Comparison of ENCODE assay signal across 1 cellular context in the genomic region with DNA sequence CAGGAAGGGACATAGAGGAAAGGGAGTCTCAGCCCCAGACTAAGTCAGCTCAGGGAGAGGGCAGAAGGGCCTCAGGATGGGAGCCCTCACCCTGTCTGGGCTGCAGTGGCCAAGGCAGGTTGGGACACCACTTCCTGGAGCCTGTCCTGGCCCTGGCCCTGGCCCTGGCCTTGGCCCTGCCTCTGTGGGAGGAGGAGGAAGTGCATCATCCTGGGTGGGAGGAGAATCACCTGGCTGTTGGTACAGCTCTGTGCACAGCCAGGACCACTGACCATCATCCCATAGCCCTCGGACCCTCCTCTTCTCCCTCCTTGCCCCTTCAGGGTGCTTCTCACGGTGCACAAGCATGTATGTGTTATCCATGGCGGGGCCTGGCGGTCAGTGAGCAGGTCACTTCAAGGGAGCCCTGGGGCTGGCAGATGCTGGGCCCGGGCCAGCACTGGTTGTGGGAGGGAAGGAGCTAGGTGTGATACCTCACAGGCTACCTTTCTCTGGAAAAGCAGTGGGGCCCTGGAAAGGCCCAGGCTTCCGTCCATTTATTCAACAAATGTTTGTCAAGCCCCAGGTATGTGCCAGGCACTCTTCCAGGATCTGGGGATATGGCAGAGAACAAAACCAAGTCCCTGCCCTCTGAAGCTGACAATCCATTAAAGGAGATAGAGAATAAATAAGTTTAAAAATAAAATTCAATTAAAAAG.
A peak's percentile ranks its signal among the peaks of the same experiment; 100 is the strongest.
TF ChIP-seq lines count a peak whose summit lies in the region.

No MANE protein-coding gene starts in this region.

TF ChIP-seq in HepG2, 621 proteins besides CTCF, POLR2A, EP300 and RAD21 (continued from another document and continues in another):
- TF ChIP-seq, protein P1, sequence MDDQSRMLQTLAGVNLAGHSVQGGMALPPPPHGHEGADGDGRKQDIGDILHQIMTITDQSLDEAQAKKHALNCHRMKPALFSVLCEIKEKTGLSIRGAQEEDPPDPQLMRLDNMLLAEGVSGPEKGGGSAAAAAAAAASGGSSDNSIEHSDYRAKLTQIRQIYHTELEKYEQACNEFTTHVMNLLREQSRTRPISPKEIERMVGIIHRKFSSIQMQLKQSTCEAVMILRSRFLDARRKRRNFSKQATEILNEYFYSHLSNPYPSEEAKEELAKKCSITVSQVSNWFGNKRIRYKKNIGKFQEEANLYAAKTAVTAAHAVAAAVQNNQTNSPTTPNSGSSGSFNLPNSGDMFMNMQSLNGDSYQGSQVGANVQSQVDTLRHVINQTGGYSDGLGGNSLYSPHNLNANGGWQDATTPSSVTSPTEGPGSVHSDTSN (CRISPR knock-in tag; IDR thresholded peaks at IDR 0.05; ENCODE audit: borderline replicate concordance), result no peak
- TF ChIP-seq, protein P2, sequence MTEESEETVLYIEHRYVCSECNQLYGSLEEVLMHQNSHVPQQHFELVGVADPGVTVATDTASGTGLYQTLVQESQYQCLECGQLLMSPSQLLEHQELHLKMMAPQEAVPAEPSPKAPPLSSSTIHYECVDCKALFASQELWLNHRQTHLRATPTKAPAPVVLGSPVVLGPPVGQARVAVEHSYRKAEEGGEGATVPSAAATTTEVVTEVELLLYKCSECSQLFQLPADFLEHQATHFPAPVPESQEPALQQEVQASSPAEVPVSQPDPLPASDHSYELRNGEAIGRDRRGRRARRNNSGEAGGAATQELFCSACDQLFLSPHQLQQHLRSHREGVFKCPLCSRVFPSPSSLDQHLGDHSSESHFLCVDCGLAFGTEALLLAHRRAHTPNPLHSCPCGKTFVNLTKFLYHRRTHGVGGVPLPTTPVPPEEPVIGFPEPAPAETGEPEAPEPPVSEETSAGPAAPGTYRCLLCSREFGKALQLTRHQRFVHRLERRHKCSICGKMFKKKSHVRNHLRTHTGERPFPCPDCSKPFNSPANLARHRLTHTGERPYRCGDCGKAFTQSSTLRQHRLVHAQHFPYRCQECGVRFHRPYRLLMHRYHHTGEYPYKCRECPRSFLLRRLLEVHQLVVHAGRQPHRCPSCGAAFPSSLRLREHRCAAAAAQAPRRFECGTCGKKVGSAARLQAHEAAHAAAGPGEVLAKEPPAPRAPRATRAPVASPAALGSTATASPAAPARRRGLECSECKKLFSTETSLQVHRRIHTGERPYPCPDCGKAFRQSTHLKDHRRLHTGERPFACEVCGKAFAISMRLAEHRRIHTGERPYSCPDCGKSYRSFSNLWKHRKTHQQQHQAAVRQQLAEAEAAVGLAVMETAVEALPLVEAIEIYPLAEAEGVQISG (CRISPR knock-in tag; IDR thresholded peaks at IDR 0.05), result no peak; the same call in 1 of the 2 replicates
- TF ChIP-seq NCOA5 (CRISPR knock-in tag; IDR thresholded peaks at IDR 0.05) (no peak), XBP1 (CRISPR knock-in tag; IDR thresholded peaks at IDR 0.05) (no peak), WIZ (CRISPR knock-in tag; IDR thresholded peaks at IDR 0.05) (no peak), FOSL2 (CRISPR knock-in tag; IDR thresholded peaks at IDR 0.05) (peak; percentile 56), ZNF292 (CRISPR knock-in tag; IDR thresholded peaks at IDR 0.05; ENCODE audit: borderline replicate concordance, low read depth) (peak; percentile 33; the same call in 1 of the 2 replicates), FOXK2 (IDR thresholded peaks at IDR 0.05) (no peak), IKZF1 (IDR thresholded peaks at IDR 0.05) (no peak), CCAR2 (optimal IDR thresholded peaks at IDR 0.05; ENCODE audit: low read depth, low read length) (no peak), HNRNPUL1 (IDR thresholded peaks at IDR 0.05; ENCODE audit: low read depth, low read length) (no peak), CREB1 (IDR thresholded peaks at IDR 0.05) (no peak), CREB1 (CRISPR knock-in tag; IDR thresholded peaks at IDR 0.05) (no peak), HOXA7 (CRISPR knock-in tag; IDR thresholded peaks at IDR 0.05) (no peak), CHD2 (IDR thresholded peaks at IDR 0.05; ENCODE audit: low read depth, low read length) (no peak), ZFP90 (CRISPR knock-in tag; IDR thresholded peaks at IDR 0.05; ENCODE audit: borderline replicate concordance) (no peak), ZNF737 (CRISPR knock-in tag; IDR thresholded peaks at IDR 0.05; ENCODE audit: borderline replicate concordance) (no peak), SOX6 (IDR thresholded peaks at IDR 0.05) (no peak), SOX6 (CRISPR knock-in tag; IDR thresholded peaks at IDR 0.05) (no peak), MIER2 (CRISPR knock-in tag; IDR thresholded peaks at IDR 0.05) (no peak), MXI1 (IDR thresholded peaks at IDR 0.05; ENCODE audit: borderline replicate concordance, low read depth, low read length) (no peak; the same call in 2 of the 3 replicates), CHCHD3 (CRISPR knock-in tag; IDR thresholded peaks at IDR 0.05) (no peak), SMC3 (IDR thresholded peaks at IDR 0.05; ENCODE audit: low read length) (no peak)
- TF ChIP-seq, protein P3, sequence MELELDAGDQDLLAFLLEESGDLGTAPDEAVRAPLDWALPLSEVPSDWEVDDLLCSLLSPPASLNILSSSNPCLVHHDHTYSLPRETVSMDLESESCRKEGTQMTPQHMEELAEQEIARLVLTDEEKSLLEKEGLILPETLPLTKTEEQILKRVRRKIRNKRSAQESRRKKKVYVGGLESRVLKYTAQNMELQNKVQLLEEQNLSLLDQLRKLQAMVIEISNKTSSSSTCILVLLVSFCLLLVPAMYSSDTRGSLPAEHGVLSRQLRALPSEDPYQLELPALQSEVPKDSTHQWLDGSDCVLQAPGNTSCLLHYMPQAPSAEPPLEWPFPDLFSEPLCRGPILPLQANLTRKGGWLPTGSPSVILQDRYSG (CRISPR knock-in tag; IDR thresholded peaks at IDR 0.05), result no peak
- TF ChIP-seq, protein P4, sequence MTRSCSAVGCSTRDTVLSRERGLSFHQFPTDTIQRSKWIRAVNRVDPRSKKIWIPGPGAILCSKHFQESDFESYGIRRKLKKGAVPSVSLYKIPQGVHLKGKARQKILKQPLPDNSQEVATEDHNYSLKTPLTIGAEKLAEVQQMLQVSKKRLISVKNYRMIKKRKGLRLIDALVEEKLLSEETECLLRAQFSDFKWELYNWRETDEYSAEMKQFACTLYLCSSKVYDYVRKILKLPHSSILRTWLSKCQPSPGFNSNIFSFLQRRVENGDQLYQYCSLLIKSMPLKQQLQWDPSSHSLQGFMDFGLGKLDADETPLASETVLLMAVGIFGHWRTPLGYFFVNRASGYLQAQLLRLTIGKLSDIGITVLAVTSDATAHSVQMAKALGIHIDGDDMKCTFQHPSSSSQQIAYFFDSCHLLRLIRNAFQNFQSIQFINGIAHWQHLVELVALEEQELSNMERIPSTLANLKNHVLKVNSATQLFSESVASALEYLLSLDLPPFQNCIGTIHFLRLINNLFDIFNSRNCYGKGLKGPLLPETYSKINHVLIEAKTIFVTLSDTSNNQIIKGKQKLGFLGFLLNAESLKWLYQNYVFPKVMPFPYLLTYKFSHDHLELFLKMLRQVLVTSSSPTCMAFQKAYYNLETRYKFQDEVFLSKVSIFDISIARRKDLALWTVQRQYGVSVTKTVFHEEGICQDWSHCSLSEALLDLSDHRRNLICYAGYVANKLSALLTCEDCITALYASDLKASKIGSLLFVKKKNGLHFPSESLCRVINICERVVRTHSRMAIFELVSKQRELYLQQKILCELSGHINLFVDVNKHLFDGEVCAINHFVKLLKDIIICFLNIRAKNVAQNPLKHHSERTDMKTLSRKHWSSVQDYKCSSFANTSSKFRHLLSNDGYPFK (CRISPR knock-in tag; IDR thresholded peaks at IDR 0.05; ENCODE audit: borderline replicate concordance), result peak; percentile 58; the same call in 1 of the 2 replicates
- TF ChIP-seq, protein P5, sequence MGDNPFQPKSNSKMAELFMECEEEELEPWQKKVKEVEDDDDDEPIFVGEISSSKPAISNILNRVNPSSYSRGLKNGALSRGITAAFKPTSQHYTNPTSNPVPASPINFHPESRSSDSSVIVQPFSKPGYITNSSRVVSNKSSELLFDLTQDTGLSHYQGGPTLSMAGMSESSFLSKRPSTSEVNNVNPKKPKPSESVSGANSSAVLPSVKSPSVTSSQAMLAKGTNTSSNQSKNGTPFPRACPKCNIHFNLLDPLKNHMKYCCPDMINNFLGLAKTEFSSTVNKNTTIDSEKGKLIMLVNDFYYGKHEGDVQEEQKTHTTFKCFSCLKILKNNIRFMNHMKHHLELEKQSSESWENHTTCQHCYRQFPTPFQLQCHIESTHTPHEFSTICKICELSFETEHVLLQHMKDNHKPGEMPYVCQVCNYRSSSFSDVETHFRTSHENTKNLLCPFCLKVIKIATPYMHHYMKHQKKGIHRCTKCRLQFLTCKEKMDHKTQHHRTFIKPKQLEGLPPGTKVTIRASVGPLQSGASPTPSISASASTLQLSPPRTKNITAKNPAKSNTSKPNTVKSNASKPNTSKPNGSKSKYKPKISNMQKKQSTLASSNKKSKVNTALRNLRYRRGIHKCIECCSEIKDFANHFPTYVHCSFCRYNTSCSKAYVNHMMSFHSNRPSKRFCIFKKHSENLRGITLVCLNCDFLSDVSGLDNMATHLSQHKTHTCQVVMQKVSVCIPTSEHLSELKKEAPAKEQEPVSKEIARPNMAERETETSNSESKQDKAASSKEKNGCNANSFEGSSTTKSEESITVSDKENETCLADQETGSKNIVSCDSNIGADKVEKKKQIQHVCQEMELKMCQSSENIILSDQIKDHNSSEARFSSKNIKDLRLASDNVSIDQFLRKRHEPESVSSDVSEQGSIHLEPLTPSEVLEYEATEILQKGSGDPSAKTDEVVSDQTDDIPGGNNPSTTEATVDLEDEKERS (CRISPR knock-in tag; IDR thresholded peaks at IDR 0.05), result no peak
- TF ChIP-seq, protein P6, sequence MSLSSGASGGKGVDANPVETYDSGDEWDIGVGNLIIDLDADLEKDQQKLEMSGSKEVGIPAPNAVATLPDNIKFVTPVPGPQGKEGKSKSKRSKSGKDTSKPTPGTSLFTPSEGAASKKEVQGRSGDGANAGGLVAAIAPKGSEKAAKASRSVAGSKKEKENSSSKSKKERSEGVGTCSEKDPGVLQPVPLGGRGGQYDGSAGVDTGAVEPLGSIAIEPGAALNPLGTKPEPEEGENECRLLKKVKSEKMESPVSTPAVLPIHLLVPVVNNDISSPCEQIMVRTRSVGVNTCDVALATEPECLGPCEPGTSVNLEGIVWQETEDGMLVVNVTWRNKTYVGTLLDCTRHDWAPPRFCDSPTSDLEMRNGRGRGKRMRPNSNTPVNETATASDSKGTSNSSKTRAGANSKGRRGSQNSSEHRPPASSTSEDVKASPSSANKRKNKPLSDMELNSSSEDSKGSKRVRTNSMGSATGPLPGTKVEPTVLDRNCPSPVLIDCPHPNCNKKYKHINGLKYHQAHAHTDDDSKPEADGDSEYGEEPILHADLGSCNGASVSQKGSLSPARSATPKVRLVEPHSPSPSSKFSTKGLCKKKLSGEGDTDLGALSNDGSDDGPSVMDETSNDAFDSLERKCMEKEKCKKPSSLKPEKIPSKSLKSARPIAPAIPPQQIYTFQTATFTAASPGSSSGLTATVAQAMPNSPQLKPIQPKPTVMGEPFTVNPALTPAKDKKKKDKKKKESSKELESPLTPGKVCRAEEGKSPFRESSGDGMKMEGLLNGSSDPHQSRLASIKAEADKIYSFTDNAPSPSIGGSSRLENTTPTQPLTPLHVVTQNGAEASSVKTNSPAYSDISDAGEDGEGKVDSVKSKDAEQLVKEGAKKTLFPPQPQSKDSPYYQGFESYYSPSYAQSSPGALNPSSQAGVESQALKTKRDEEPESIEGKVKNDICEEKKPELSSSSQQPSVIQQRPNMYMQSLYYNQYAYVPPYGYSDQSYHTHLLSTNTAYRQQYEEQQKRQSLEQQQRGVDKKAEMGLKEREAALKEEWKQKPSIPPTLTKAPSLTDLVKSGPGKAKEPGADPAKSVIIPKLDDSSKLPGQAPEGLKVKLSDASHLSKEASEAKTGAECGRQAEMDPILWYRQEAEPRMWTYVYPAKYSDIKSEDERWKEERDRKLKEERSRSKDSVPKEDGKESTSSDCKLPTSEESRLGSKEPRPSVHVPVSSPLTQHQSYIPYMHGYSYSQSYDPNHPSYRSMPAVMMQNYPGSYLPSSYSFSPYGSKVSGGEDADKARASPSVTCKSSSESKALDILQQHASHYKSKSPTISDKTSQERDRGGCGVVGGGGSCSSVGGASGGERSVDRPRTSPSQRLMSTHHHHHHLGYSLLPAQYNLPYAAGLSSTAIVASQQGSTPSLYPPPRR (CRISPR knock-in tag; IDR thresholded peaks at IDR 0.05; ENCODE audit: borderline replicate concordance), result no peak
- TF ChIP-seq, protein P7, sequence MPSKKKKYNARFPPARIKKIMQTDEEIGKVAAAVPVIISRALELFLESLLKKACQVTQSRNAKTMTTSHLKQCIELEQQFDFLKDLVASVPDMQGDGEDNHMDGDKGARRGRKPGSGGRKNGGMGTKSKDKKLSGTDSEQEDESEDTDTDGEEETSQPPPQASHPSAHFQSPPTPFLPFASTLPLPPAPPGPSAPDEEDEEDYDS (CRISPR knock-in tag; IDR thresholded peaks at IDR 0.05), result 0 out of 2 replicates have a peak, but pooled peaks have one; percentile 35
- TF ChIP-seq, protein P8, sequence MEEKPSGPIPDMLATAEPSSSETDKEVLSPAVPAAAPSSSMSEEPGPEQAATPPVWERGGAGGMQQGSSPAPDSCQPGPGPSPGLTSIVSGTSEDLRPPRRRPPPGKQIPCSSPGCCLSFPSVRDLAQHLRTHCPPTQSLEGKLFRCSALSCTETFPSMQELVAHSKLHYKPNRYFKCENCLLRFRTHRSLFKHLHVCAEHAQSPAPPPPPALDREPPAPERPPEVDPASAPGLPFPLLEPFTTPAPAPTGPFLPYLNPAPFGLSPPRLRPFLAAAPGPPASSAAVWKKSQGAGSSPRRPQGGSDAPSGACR (CRISPR knock-in tag; IDR thresholded peaks at IDR 0.05), result 0 out of 2 replicates have a peak, but pooled peaks have one; percentile 25
- TF ChIP-seq, protein P9, sequence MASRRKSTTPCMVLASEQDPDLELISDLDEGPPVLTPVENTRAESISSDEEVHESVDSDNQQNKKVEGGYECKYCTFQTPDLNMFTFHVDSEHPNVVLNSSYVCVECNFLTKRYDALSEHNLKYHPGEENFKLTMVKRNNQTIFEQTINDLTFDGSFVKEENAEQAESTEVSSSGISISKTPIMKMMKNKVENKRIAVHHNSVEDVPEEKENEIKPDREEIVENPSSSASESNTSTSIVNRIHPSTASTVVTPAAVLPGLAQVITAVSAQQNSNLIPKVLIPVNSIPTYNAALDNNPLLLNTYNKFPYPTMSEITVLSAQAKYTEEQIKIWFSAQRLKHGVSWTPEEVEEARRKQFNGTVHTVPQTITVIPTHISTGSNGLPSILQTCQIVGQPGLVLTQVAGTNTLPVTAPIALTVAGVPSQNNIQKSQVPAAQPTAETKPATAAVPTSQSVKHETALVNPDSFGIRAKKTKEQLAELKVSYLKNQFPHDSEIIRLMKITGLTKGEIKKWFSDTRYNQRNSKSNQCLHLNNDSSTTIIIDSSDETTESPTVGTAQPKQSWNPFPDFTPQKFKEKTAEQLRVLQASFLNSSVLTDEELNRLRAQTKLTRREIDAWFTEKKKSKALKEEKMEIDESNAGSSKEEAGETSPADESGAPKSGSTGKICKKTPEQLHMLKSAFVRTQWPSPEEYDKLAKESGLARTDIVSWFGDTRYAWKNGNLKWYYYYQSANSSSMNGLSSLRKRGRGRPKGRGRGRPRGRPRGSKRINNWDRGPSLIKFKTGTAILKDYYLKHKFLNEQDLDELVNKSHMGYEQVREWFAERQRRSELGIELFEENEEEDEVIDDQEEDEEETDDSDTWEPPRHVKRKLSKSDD (CRISPR knock-in tag; IDR thresholded peaks at IDR 0.05; ENCODE audit: low read depth), result 0 out of 2 replicates have a peak, but pooled peaks have one; percentile 53
- TF ChIP-seq, protein P10, sequence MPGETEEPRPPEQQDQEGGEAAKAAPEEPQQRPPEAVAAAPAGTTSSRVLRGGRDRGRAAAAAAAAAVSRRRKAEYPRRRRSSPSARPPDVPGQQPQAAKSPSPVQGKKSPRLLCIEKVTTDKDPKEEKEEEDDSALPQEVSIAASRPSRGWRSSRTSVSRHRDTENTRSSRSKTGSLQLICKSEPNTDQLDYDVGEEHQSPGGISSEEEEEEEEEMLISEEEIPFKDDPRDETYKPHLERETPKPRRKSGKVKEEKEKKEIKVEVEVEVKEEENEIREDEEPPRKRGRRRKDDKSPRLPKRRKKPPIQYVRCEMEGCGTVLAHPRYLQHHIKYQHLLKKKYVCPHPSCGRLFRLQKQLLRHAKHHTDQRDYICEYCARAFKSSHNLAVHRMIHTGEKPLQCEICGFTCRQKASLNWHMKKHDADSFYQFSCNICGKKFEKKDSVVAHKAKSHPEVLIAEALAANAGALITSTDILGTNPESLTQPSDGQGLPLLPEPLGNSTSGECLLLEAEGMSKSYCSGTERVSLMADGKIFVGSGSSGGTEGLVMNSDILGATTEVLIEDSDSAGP (CRISPR knock-in tag; IDR thresholded peaks at IDR 0.05; ENCODE audit: borderline replicate concordance), result peak; percentile 64; the same call in 1 of the 2 replicates
